13 cellular contexts compared by ENCODE assay signal in genomic region chr2:215431778-215432758, GRCh38.
A peak's percentile ranks its signal among the peaks of the same experiment; 100 is the strongest.
DNase-seq lines count a peak whose midpoint lies in the region; ATAC-seq and TF ChIP-seq lines count a peak whose summit lies in the region.
"Had no signal": no experiment of that assay in that cellular context is flagged by ENCODE, and none has a peak within 500 bp of the region (broad histone marks: within the 10 kb centered on the region; RNA-seq: fewer than 3 reads in every experiment).

No MANE protein-coding gene starts in this region.

- H3K27ac ChIP-seq in rectal smooth muscle tissue (ENCODE audit: low read depth, low read length): peak overlapping the region; percentile 37
- H3K27ac ChIP-seq: BLaER1, WERI-Rb-1 had no signal

- H3K36me3 ChIP-seq in rectal smooth muscle tissue (ENCODE audit: control insufficient read depth, insufficient read depth, low read length): peaks cover 11% of the 10 kb centered on the region
- H3K36me3 ChIP-seq: BLaER1, WERI-Rb-1 had no signal

- no peaks in the 10 kb centered on the region for H3K27me3 ChIP-seq in rectal smooth muscle tissue (ENCODE audit: control insufficient read depth, insufficient read depth, low read length)

- in situ Hi-C loops in astrocyte of the cerebellum (cut with HindIII; ENCODE audit: low sequenced_read_pairs): no loop called here

- peak overlapping the region; percentile 89 for H3K4me3 ChIP-seq in AG10803 (ENCODE audit: low read length)
- H3K4me3 ChIP-seq in astrocyte of the cerebellum (ENCODE audit: low read depth, low read length): peak overlapping the region; percentile 85
- H3K4me3 ChIP-seq in foreskin fibroblast (ENCODE audit: low read depth in 1 of 2, low read length in 2 of 2): peak overlapping the region; percentile 94 to 98
- H3K4me3 ChIP-seq in rectal smooth muscle tissue (ENCODE audit: low read length): peak overlapping the region; percentile 23
- H3K4me3 ChIP-seq: BLaER1, GM12878 had no signal

- no peak for ATAC-seq in GM19467 (IDR thresholded peaks at IDR 0.05; ENCODE audit: unreplicated experiment)
- ATAC-seq: GM12878 had no signal

- no peak overlapping the region for H3K9ac ChIP-seq in rectal smooth muscle tissue (ENCODE audit: low read length)
- H3K9ac ChIP-seq: BLaER1 had no signal

- peaks cover 22% of the 10 kb centered on the region for H3K4me1 ChIP-seq in rectal smooth muscle tissue (ENCODE audit: control insufficient read depth, insufficient read depth, low read length)

- peak; percentile 55 for DNase-seq in AG10803 (ENCODE audit: low read depth)
- no peak for DNase-seq in astrocyte of the cerebellum (ENCODE audit: low read depth)
- peak in 1 of 2 donors; percentile 36 for DNase-seq in foreskin fibroblast
- DNase-seq in GM10266 (ENCODE audit: extremely low spot score): no peak
- no peak for DNase-seq in NCI-H1417 treated with DMSO at 0.1 percent for 48 hours (lab: John Stamatoyannopoulos, UW)
- no peak for DNase-seq in NCI-H2029 treated with DMSO at 0.1 percent for 48 hours (lab: John Stamatoyannopoulos, UW)
- DNase-seq: caudate nucleus, NCI-H2171 treated with DMSO at 0.1 percent for 48 hours, WERI-Rb-1 had no signal

- TF ChIP-seq CTCF in AG10803 (conservative IDR thresholded peaks at IDR 0.05; ENCODE audit: low read length) (no peak), astrocyte of the cerebellum (IDR thresholded peaks at IDR 0.05; ENCODE audit: low read depth, low read length, missing control alignments) (no peak), foreskin fibroblast (IDR thresholded peaks at IDR 0.05; ENCODE audit: low read depth, low read length) (no peak), GM10266 (IDR thresholded peaks at IDR 0.05; ENCODE audit: control insufficient read depth, insufficient read depth, low read depth, missing control alignments) (no peak)

Comparison
In these comparisons a context has a peak if more than half of its experiments do, and no peak if none do; other contexts are left out.
1. H3K4me3 ChIP-seq: peak in every context shown above with its lines; median percentile 96 in foreskin fibroblast; 89 in AG10803; 85 in astrocyte of the cerebellum; 23 in rectal smooth muscle tissue.